In genomic region chr1:85259118-85259865, GRCh38 we compare ENCODE assay signal across 8 cellular contexts. TPM values are rescaled to one million over a fixed set of nuclear protein-coding genes. Genes with fewer than 3 reads are reported as not detected.
DNase-seq lines count a peak whose midpoint lies in the region; ATAC-seq and TF ChIP-seq lines count a peak whose summit lies in the region.

Gene C1orf52, minus strand, starts transcription at chr1:85259662. Its CDS starts 29 bp downstream, at chr1:85259633.

- peak; percentile 93 to 96 (median 95) for DNase-seq in CD4-positive, alpha-beta memory T cell
- DNase-seq in NCI-H82 (lab: John Stamatoyannopoulos, UW), result peak; percentile 97
- DNase-seq in activated CD4-positive, alpha-beta memory T cell treated with anti-CD3 and anti-CD28 coated beads for 36 hours, result peak; percentile 97
- DNase-seq in dorsolateral prefrontal cortex, result peak; percentile 91 to 97 (median 95)
- DNase-seq in right lobe of liver, result peak; percentile 94 to 95 (median 95)
- peak; percentile 95 to 99 for DNase-seq in stimulated activated CD4-positive, alpha-beta T cell treated with anti-CD3 and anti-CD28 coated beads, Interleukin-4, amount 100 ng/mL, for 4 hours

- H3K36me3 Mint-ChIP-seq in CD4-positive, alpha-beta memory T cell, result peaks cover 26 to 46% of the 10 kb centered on the region in 2 donors
- H3K36me3 Mint-ChIP-seq in activated CD4-positive, alpha-beta memory T cell treated with anti-CD3 and anti-CD28 coated beads for 36 hours, result peaks cover 25% of the 10 kb centered on the region

- peaks cover 10% of the 10 kb centered on the region for H3K36me3 ChIP-seq in CD4-positive, alpha-beta memory T cell (ENCODE audit: insufficient read depth, low read length)
- peaks cover 0 to 2% (median 0%) of the 10 kb centered on the region in 4 donors for H3K36me3 ChIP-seq in right lobe of liver

- CTCF ChIA-PET in CD4-positive, alpha-beta memory T cell (lab: Charles Lee; ENCODE audit: partially characterized antibody), result interaction anchor here (0.7 to 14.5 kb wide), 47 partner anchors 9 to 817 kb away, joined by 3 to 282 read pairs (median 4); partner anchors contain the start of genes BCL10 and SYDE2
- CTCF ChIA-PET in activated CD4-positive, alpha-beta memory T cell treated with anti-CD3 and anti-CD28 coated beads for 36 hours (lab: Charles Lee), result interaction anchor here (0.6 to 8.3 kb wide), 46 partner anchors 9 to 1137 kb away, joined by 3 to 229 read pairs (median 4); partner anchors contain the start of genes BCL10 and ODF2L

- ATAC-seq in GM19438 (IDR thresholded peaks at IDR 0.05; ENCODE audit: low read depth, unreplicated experiment), result peak; percentile 98
- peak; percentile 55 for ATAC-seq in HG03575 (IDR thresholded peaks at IDR 0.05; ENCODE audit: extremely low read depth, insufficient number of reproducible peaks, low FRiP score, unreplicated experiment)
- peak; percentile 98 to 99 (median 98) for ATAC-seq in right lobe of liver

- POLR2A ChIA-PET in CD4-positive, alpha-beta memory T cell (lab: Charles Lee; ENCODE audit: partially characterized antibody), result interaction anchor here (0.7 to 3.1 kb wide), 13 partner anchors 11 to 1137 kb away, joined by 3 to 53 read pairs (median 3); partner anchors contain the start of genes BCL10, GNG5, MCOLN3 and ODF2L
- POLR2A ChIA-PET in activated CD4-positive, alpha-beta memory T cell treated with anti-CD3 and anti-CD28 coated beads for 36 hours (lab: Charles Lee), result interaction anchor here (0.6 to 2.2 kb wide), 5 partner anchors 17 to 685 kb away, joined by 3 to 16 read pairs (median 3); partner anchors contain the start of genes BCL10 and CTBS

- intact Hi-C loops in CD4-positive, alpha-beta memory T cell (cut with micrococcal nuclease), result loop anchor here (1.0 to 5.0 kb wide), 7 partner anchors 17 to 567 kb away; partner anchors contain the start of genes BCL10, MCOLN2, SSX2IP and SYDE2
- intact Hi-C loops in activated CD4-positive, alpha-beta memory T cell treated with anti-CD3 and anti-CD28 coated beads for 36 hours (cut with micrococcal nuclease), result loop anchor here (1.0 to 10.0 kb wide), 10 partner anchors 17 to 780 kb away; partner anchors contain the start of genes BCL10, MCOLN2, RPF1 and SYDE2
- intact Hi-C loops in dorsolateral prefrontal cortex (cut with DNase I), result loop anchor here (2.0 to 10.0 kb wide), 3 partner anchors 18 to 314 kb away; partner anchors contain the start of gene BCL10 (in 1 of the 2)
- intact Hi-C loops in right lobe of liver (cut with DNase I), result loop anchor here (10.0 kb wide), 1 partner anchor 314 kb away; no protein-coding TSS in a partner anchor

- H3K9me3 Mint-ChIP-seq in CD4-positive, alpha-beta memory T cell, result peaks cover 0 to 2% (median 0%) of the 10 kb centered on the region in 8 donors
- no peaks in the 10 kb centered on the region for H3K9me3 Mint-ChIP-seq in activated CD4-positive, alpha-beta memory T cell treated with anti-CD3 and anti-CD28 coated beads for 36 hours

- no peaks in the 10 kb centered on the region for H3K27me3 ChIP-seq in CD4-positive, alpha-beta memory T cell (ENCODE audit: insufficient read depth, low read length)
- no peaks in the 10 kb centered on the region for H3K27me3 ChIP-seq in dorsolateral prefrontal cortex
- H3K27me3 ChIP-seq in right lobe of liver, result no peaks in the 10 kb centered on the region

- no peaks in the 10 kb centered on the region for H3K27me3 Mint-ChIP-seq in CD4-positive, alpha-beta memory T cell
- H3K27me3 Mint-ChIP-seq in activated CD4-positive, alpha-beta memory T cell treated with anti-CD3 and anti-CD28 coated beads for 36 hours, result no peaks in the 10 kb centered on the region

- WGBS in right lobe of liver (ENCODE audit: insufficient coverage, low coverage, low lambda C conversion rate, missing lambda C conversion rate), result 0% methylated on average over 7 of the region's 64 CpGs

- peak within 1 kb of the TSS; percentile 94 to 98 (median 97) for H3K27ac Mint-ChIP-seq in CD4-positive, alpha-beta memory T cell
- H3K27ac Mint-ChIP-seq in activated CD4-positive, alpha-beta memory T cell treated with anti-CD3 and anti-CD28 coated beads for 36 hours, result peak within 1 kb of the TSS; percentile 92

- H3K4me1 ChIP-seq in CD4-positive, alpha-beta memory T cell (ENCODE audit: insufficient read depth, low read length), result peaks cover 36% of the 10 kb centered on the region
- peaks cover 0 to 32% (median 12%) of the 10 kb centered on the region in 4 donors for H3K4me1 ChIP-seq in right lobe of liver

- TF ChIP-seq CTCF in dorsolateral prefrontal cortex (IDR thresholded peaks at IDR 0.05 in 54 of 56, conservative IDR thresholded peaks at IDR 0.05 in 2 of 56; ENCODE audit: low read depth in 1 of 56, partially characterized antibody in 56 of 56) (peak; percentile 95 to 100 (median 99)), right lobe of liver (IDR thresholded peaks at IDR 0.05) (peak; percentile 97 to 99 (median 98))

- H3K4me1 Mint-ChIP-seq in CD4-positive, alpha-beta memory T cell, result peaks cover 26 to 56% (median 41%) of the 10 kb centered on the region in 4 donors
- H3K4me1 Mint-ChIP-seq in activated CD4-positive, alpha-beta memory T cell treated with anti-CD3 and anti-CD28 coated beads for 36 hours (ENCODE audit: low read depth), result peaks cover 33% of the 10 kb centered on the region

- H3K9me3 ChIP-seq in CD4-positive, alpha-beta memory T cell (ENCODE audit: control insufficient read depth in 1 of 2, low read length in 2 of 2), result no peaks in the 10 kb centered on the region
- no peaks in the 10 kb centered on the region for H3K9me3 ChIP-seq in right lobe of liver

- H3K4me3 Mint-ChIP-seq in CD4-positive, alpha-beta memory T cell, result peak within 1 kb of the TSS; percentile 98 to 99 (median 98)
- H3K4me3 Mint-ChIP-seq in activated CD4-positive, alpha-beta memory T cell treated with anti-CD3 and anti-CD28 coated beads for 36 hours, result peak within 1 kb of the TSS; percentile 97

- H3K4me3 ChIP-seq in CD4-positive, alpha-beta memory T cell (ENCODE audit: low read length in 2 of 2), result peak within 1 kb of the TSS; percentile 85 to 95
- H3K4me3 ChIP-seq in dorsolateral prefrontal cortex, result peak within 1 kb of the TSS; percentile 68 to 99 (median 95)
- H3K4me3 ChIP-seq in right lobe of liver, result peak within 1 kb of the TSS; percentile 66 to 93 (median 85)

- peak; percentile 54 for TF ChIP-seq POLR2A in right lobe of liver (IDR thresholded peaks at IDR 0.05)

- peak within 1 kb of the TSS; percentile 80 for H3K27ac ChIP-seq in CD4-positive, alpha-beta memory T cell (ENCODE audit: low read depth, low read length)
- peak within 1 kb of the TSS in 53 of 59 donors; percentile 11 to 92 (median 73) for H3K27ac ChIP-seq in dorsolateral prefrontal cortex
- peak within 1 kb of the TSS; percentile 68 to 74 (median 70) for H3K27ac ChIP-seq in right lobe of liver

RNA-seq across cellular contexts. Expression of gene C1orf52, which starts in this region (rescaled TPM):
- 10 to 100 TPM; 39.6 to 41.6 TPM for total RNA-seq in CD4-positive, alpha-beta memory T cell
- 10 to 100 TPM; 21.2 to 25.8 TPM for polyA plus RNA-seq in CD4-positive, alpha-beta memory T cell
- total RNA-seq in activated CD4-positive, alpha-beta memory T cell treated with anti-CD3 and anti-CD28 coated beads for 36 hours, result 10 to 100 TPM; 19.4 to 21.8 TPM
- total RNA-seq in dorsolateral prefrontal cortex (10 to 100 TPM; 28.8 to 59.4 (median 45.6) TPM), right lobe of liver (1 to 10 TPM; 4.7 to 8.0 (median 6.7) TPM)

Comparison
In these comparisons a context has a peak if more than half of its experiments do, and no peak if none do; other contexts are left out.
1. Peak in every context shown above with its lines: DNase-seq, ATAC-seq, H3K4me3 ChIP-seq and H3K27ac ChIP-seq.